In the genomic region with DNA sequence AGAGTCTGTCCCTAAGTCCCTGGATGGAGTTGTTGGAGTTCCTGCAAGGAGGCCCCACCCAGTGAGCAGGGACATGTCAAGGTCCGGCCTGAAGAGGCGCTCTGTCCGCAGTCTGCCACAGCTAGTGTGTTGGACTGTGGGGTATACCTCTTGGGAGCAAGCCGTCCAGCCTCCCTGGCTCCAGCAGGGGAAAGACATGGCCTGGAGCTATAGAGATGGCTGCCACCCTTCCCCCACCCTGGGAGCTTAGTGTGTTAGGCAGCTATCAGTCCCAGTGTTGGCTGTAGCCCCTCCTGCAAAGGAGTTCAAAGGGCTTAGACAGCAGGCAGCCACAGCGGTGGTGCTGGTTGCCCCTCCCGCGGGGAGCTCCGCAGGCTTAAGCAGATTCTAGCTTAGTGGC, we compare ENCODE assay signal across 25 cellular contexts. TPM values are rescaled to one million over a fixed set of nuclear protein-coding genes. Genes with fewer than 3 reads are reported as not detected.
"Had no signal": no experiment of that assay in that cellular context is flagged by ENCODE, and none has a peak within 500 bp of the region (broad histone marks: within the 10 kb centered on the region; RNA-seq: fewer than 3 reads in every experiment).

No MANE protein-coding gene starts in this region.

- H3K79me2 ChIP-seq: hepatocyte had no signal

- H3K4me3 Mint-ChIP-seq: activated CD8-positive, alpha-beta T cell treated with anti-CD3 and anti-CD28 coated beads, Interleukin-2, amount 10 ng/mL, durations not matched to agents 7 days and 5 days; activated naive CD8-positive, alpha-beta T cell treated with anti-CD3 and anti-CD28 coated beads, Interleukin-2, amount 50 U/mL, for 24 hours; activated T-helper 1 cell treated with anti-CD3 and anti-CD28 coated beads, Interleukin-12 subunit alpha, Interleukin-12 subunit beta, Interleukin-2, Interleukin-4 antibody, amounts not matched to agents 30 ng/mL and 10 ng/mL and 1 ng/mL, durations not matched to agents 14 hours and 24 hours and 36 hours; natural killer cell; type B pancreatic cell had no signal

- H3K27me3 Mint-ChIP-seq: activated naive CD8-positive, alpha-beta T cell treated with anti-CD3 and anti-CD28 coated beads, Interleukin-2, amount 50 U/mL, for 24 hours; type B pancreatic cell had no signal

- H3K36me3 ChIP-seq: left lung, neutrophil, ovary, prostate gland, thoracic aorta had no signal

- H3K4me1 Mint-ChIP-seq: activated naive CD8-positive, alpha-beta T cell treated with anti-CD3 and anti-CD28 coated beads, Interleukin-2, amount 50 U/mL, for 24 hours; natural killer cell had no signal

- H3K27me3 ChIP-seq: hepatocyte, left lung, neutrophil, ovary had no signal

- H3K27ac Mint-ChIP-seq: activated CD8-positive, alpha-beta T cell treated with anti-CD3 and anti-CD28 coated beads, Interleukin-2, amount 10 ng/mL, durations not matched to agents 7 days and 5 days; activated naive CD8-positive, alpha-beta T cell treated with anti-CD3 and anti-CD28 coated beads, Interleukin-2, amount 50 U/mL, for 24 hours; activated T-helper 1 cell treated with anti-CD3 and anti-CD28 coated beads, Interleukin-12 subunit alpha, Interleukin-12 subunit beta, Interleukin-2, Interleukin-4 antibody, amounts not matched to agents 30 ng/mL and 10 ng/mL and 1 ng/mL, durations not matched to agents 14 hours and 24 hours and 36 hours; natural killer cell; type B pancreatic cell had no signal

- ATAC-seq: activated CD8-positive, alpha-beta T cell treated with anti-CD3 and anti-CD28 coated beads, Interleukin-2, amount 10 ng/mL, durations not matched to agents 7 days and 5 days; activated naive CD8-positive, alpha-beta T cell treated with anti-CD3 and anti-CD28 coated beads, Interleukin-2, amount 50 U/mL, for 24 hours; left lung; natural killer cell had no signal

- H3K4me1 ChIP-seq: left lung, prostate gland had no signal

- H3K27ac ChIP-seq: hepatocyte, left lung, neutrophil, ovary, prostate gland, thoracic aorta, WERI-Rb-1 had no signal

- H3K4me3 ChIP-seq: hepatocyte, left lung, ovary, prostate gland, thoracic aorta had no signal

- H3K4me2 ChIP-seq: hepatocyte had no signal

- DNase-seq: activated CD4-positive, alpha-beta T cell treated with anti-CD3 and anti-CD28 coated beads for 1 hour; activated CD4-positive, alpha-beta T cell treated with anti-CD3 and anti-CD28 coated beads, Interleukin-2, amount 50 U/mL, for 1 hour; activated CD8-positive, alpha-beta T cell treated with anti-CD3 and anti-CD28 coated beads, Interleukin-2, amount 10 ng/mL, durations not matched to agents 7 days and 5 days; activated gamma-delta T cell; activated naive CD4-positive, alpha-beta T cell treated with anti-CD3 and anti-CD28 coated beads, Interleukin-2, amount 50 U/mL, for 16 hours; activated naive CD8-positive, alpha-beta T cell treated with anti-CD3 and anti-CD28 coated beads, Interleukin-2, amount 50 U/mL, for 24 hours; cerebellar nuclear complex; cortex of kidney; erythroblast; foreskin fibroblast; mammary epithelial cell; midbrain; natural killer cell; ovary; stimulated activated CD4-positive, alpha-beta T cell treated with anti-CD3 and anti-CD28 coated beads, Interleukin-4, amount 100 ng/mL, for 24 hours; stimulated activated naive CD4-positive, alpha-beta T cell treated with Interleukin-2 at 50 U/mL for 16 hours; T-helper 1 cell; WERI-Rb-1 had no signal

RNA-seq across cellular contexts. Expression of a gene that starts 20.3 kb away (rescaled TPM):
- polyA plus RNA-seq: hepatocyte had no signal
